ENCODE assay signal across 1 cellular context in genomic region chr5:59206132-59206581, GRCh38.
TF ChIP-seq lines count a peak whose summit lies in the region.

No MANE protein-coding gene starts in this region.

TF ChIP-seq in IMR-90, 13 proteins besides CTCF, POLR2A, EP300 and RAD21:
- TF ChIP-seq FOS (IDR thresholded peaks at IDR 0.05; ENCODE audit: low read depth, low read length) (no peak), MXI1 (IDR thresholded peaks at IDR 0.05; ENCODE audit: borderline replicate concordance, low read depth, low read length) (no peak), NFE2L2 (IDR thresholded peaks at IDR 0.05; ENCODE audit: low read depth, low read length) (no peak), ELK1 (IDR thresholded peaks at IDR 0.05; ENCODE audit: borderline replicate concordance, low read depth, low read length) (no peak), MAFK (IDR thresholded peaks at IDR 0.05; ENCODE audit: low read depth, low read length) (no peak), RCOR1 (IDR thresholded peaks at IDR 0.05; ENCODE audit: insufficient replicate concordance, low read length) (no peak)
